In the genomic region with DNA sequence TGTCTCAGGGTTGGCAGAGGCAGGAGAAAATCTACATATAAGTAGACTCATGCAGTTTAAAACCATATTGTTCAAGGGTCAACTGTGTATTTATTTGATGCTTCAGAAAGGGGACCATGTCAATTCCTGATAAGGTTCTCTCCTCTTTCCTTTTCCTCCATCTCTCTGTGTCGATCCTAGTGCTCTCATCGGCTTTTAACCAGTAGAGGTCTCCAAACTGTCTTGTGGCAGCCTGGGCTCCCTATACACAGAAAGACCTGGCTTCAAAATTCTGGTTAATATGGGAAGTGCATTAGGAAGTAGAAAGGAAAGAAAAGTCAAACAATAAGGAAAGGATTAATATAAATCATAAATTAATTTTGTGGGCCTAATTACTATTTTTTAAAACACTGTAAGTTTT, we compare ENCODE assay signal across 8 cellular contexts.
DNase-seq lines count a peak whose midpoint lies in the region; ATAC-seq and FAIRE-seq lines count a peak whose summit lies in the region.

No MANE protein-coding gene starts in this region.

- no peak overlapping the region for H3K27ac ChIP-seq in small intestine (ENCODE audit: low read depth in 1 of 2, low read length in 1 of 2)

- DNase-seq in NCI-H345 (lab: John Stamatoyannopoulos, UW) (peak; percentile 16), NCI-H345 treated with DMSO at 0.1 percent for 48 hours (lab: John Stamatoyannopoulos, UW; ENCODE audit: unreplicated experiment) (no peak), NCI-H82 (lab: John Stamatoyannopoulos, UW) (peak; percentile 67), small intestine (peak; percentile 62), NCI-H128 (lab: John Stamatoyannopoulos, UW; ENCODE audit: unreplicated experiment) (no peak)
- DNase-seq in central memory CD4-positive, alpha-beta T cell: no peak
- DNase-seq in stimulated activated CD4-positive, alpha-beta T cell treated with anti-CD3 and anti-CD28 coated beads, Interleukin-12 subunit alpha, Interleukin-12 subunit beta, amount 100 ng/mL, for 4 hours: no peak

- H3K36me3 ChIP-seq in small intestine (ENCODE audit: control insufficient read depth in 2 of 2, insufficient read depth in 2 of 2, low read length in 2 of 2): no peaks in the 10 kb centered on the region

- no peak overlapping the region for H3K4me3 ChIP-seq in small intestine (ENCODE audit: low read depth in 1 of 2, low read length in 2 of 2)

- H3K4me1 ChIP-seq in small intestine (ENCODE audit: control insufficient read depth in 2 of 2, insufficient read depth in 1 of 2, low read depth in 1 of 2, low read length in 1 of 2): no peaks in the 10 kb centered on the region

- no peak for FAIRE-seq in small intestine (lab: Jason Lieb, UNC)

- H3K9me3 ChIP-seq in small intestine (ENCODE audit: control insufficient read depth, low read depth): no peaks in the 10 kb centered on the region

- H3K27me3 ChIP-seq in small intestine (ENCODE audit: control insufficient read depth in 2 of 2, insufficient read depth in 2 of 2, low read length in 2 of 2): no peaks in the 10 kb centered on the region

- peak; percentile 55 for ATAC-seq in esophagus mucosa

- WGBS in small intestine, 3 donors: 3 to 17% (median 12%) methylated on average over 2 of the region's 2 CpGs

Comparison
In these comparisons a context has a peak if more than half of its experiments do, and no peak if none do; other contexts are left out.
1. DNase-seq: peak in NCI-H345 (single experiment), NCI-H82 (single experiment) and small intestine (single experiment); none in NCI-H345 treated with DMSO at 0.1 percent for 48 hours (single experiment), central memory CD4-positive, alpha-beta T cell (single experiment), stimulated activated CD4-positive, alpha-beta T cell treated with anti-CD3 and anti-CD28 coated beads, Interleukin-12 subunit alpha, Interleukin-12 subunit beta, amount 100 ng/mL, for 4 hours (single experiment) and NCI-H128 (single experiment).